In genomic region chr9:33377089-33377715, GRCh38 we compare ENCODE assay signal across 1 cellular context.
TF ChIP-seq lines count a peak whose summit lies in the region.

No MANE protein-coding gene starts in this region.

TF ChIP-seq in K562, 482 proteins besides CTCF, POLR2A, EP300 and RAD21 (continued from another document):
- no peak for TF ChIP-seq E4F1 (CRISPR knock-in tag; IDR thresholded peaks at IDR 0.05; ENCODE audit: borderline replicate concordance)
- no peak for TF ChIP-seq TBP (optimal IDR thresholded peaks at IDR 0.05; ENCODE audit: low read depth, low read length)
- TF ChIP-seq ZNF518B (CRISPR knock-in tag; IDR thresholded peaks at IDR 0.05): no peak
- no peak for TF ChIP-seq ZFP91 (CRISPR knock-in tag; IDR thresholded peaks at IDR 0.05)
- TF ChIP-seq TRIM28 (IDR thresholded peaks at IDR 0.05): no peak
- 0 out of 2 replicates have a peak, but pooled peaks have one; percentile 38 for TF ChIP-seq SMARCE1 (IDR thresholded peaks at IDR 0.05)
- TF ChIP-seq ZNF407 (IDR thresholded peaks at IDR 0.05; ENCODE audit: low read depth): no peak
- TF ChIP-seq FOXA3 (CRISPR knock-in tag; conservative IDR thresholded peaks at IDR 0.05 in 1 of 2, IDR thresholded peaks at IDR 0.05 in 1 of 2): peak; percentile 80 to 96
- no peak for TF ChIP-seq JUND (IDR thresholded peaks at IDR 0.05; ENCODE audit: borderline replicate concordance, low read depth, low read length)
- TF ChIP-seq JUND (tag; IDR thresholded peaks at IDR 0.05; ENCODE audit: borderline replicate concordance, low read depth, low read length): no peak
- TF ChIP-seq ZNF232 (CRISPR knock-in tag; IDR thresholded peaks at IDR 0.05): no peak
- no peak for TF ChIP-seq ZNF644 (tag; IDR thresholded peaks at IDR 0.05; ENCODE audit: low read depth)
- no peak for TF ChIP-seq KHSRP (IDR thresholded peaks at IDR 0.05)
- no peak for TF ChIP-seq ZNF316 (IDR thresholded peaks at IDR 0.05)
- no peak for TF ChIP-seq TCF15 (CRISPR knock-in tag; IDR thresholded peaks at IDR 0.05)
- TF ChIP-seq CBFB (CRISPR knock-in tag; IDR thresholded peaks at IDR 0.05): no peak
- TF ChIP-seq HDAC8 (tag; IDR thresholded peaks at IDR 0.05): no peak
- TF ChIP-seq PRPF4 (IDR thresholded peaks at IDR 0.05; ENCODE audit: insufficient read depth, low read depth, low read length, poor library complexity, severe bottlenecking): no peak
- TF ChIP-seq PBX2 (CRISPR knock-in tag; IDR thresholded peaks at IDR 0.05; ENCODE audit: low read depth): no peak
- TF ChIP-seq PBX2 (tag; conservative IDR thresholded peaks at IDR 0.05; ENCODE audit: low read depth): no peak
- 0 out of 2 replicates have a peak, but pooled peaks have one; percentile 27 for TF ChIP-seq KLF16 (IDR thresholded peaks at IDR 0.05)
- no peak for TF ChIP-seq NR2F6 (CRISPR knock-in tag; IDR thresholded peaks at IDR 0.05)
- no peak for TF ChIP-seq RBM17 (IDR thresholded peaks at IDR 0.05; ENCODE audit: borderline replicate concordance, low read depth, low read length)
- TF ChIP-seq TFAP4 (CRISPR knock-in tag; IDR thresholded peaks at IDR 0.05; ENCODE audit: borderline replicate concordance): peak; percentile 71
- no peak for TF ChIP-seq GTF3C2 (IDR thresholded peaks at IDR 0.05; ENCODE audit: borderline replicate concordance, extremely low read depth, insufficient read length)
- no peak for TF ChIP-seq TCF7L2 (IDR thresholded peaks at IDR 0.05; ENCODE audit: low read depth, low read length)
- no peak for TF ChIP-seq KLF1 (tag; IDR thresholded peaks at IDR 0.05)
